ENCODE assay signal across 26 cellular contexts in genomic region chr21:45801129-45801735, GRCh38.
"Had no signal": no experiment of that assay in that cellular context is flagged by ENCODE, and none has a peak within 500 bp of the region (broad histone marks: within the 10 kb centered on the region; RNA-seq: fewer than 3 reads in every experiment).

No MANE protein-coding gene starts in this region.

- H3K4me3 ChIP-seq: breast epithelium, SJSA1 had no signal

- H3K36me3 ChIP-seq: breast epithelium, SJSA1 had no signal

- ATAC-seq: activated T-helper 17 cell treated with anti-CD3 and anti-CD28 coated beads, Interleukin-2, amount 50 U/mL, for 72 hours; PC-3; SK-N-SH treated with all-trans-retinoic acid at 6 μM for 48 hours; WTC11 had no signal

- H3K4me3 Mint-ChIP-seq: activated CD4-positive, alpha-beta memory T cell treated with anti-CD3 and anti-CD28 coated beads, Interleukin-2, amount 10 ng/mL, durations not matched to agents 7 days and 5 days; activated CD4-positive, alpha-beta T cell treated with anti-CD3 and anti-CD28 coated beads, Interleukin-2, amount 10 ng/mL, durations not matched to agents 7 days and 5 days; activated T-helper 17 cell treated with anti-CD3 and anti-CD28 coated beads, Interleukin-2, amount 50 U/mL, for 72 hours; T-helper 1 cell treated with Interleukin-12 subunit alpha and Interleukin-12 subunit beta and Interleukin-4 antibody, amounts not matched to agents 30 μg/mL and 1 μg/mL, for 36 hours; WTC11 had no signal

- H3K9me3 Mint-ChIP-seq: activated CD4-positive, alpha-beta memory T cell treated with anti-CD3 and anti-CD28 coated beads, Interleukin-2, amount 10 ng/mL, durations not matched to agents 7 days and 5 days; activated CD4-positive, alpha-beta T cell treated with anti-CD3 and anti-CD28 coated beads, Interleukin-2, amount 10 ng/mL, durations not matched to agents 7 days and 5 days; activated T-helper 17 cell treated with anti-CD3 and anti-CD28 coated beads, Interleukin-2, amount 50 U/mL, for 72 hours; T-helper 1 cell treated with Interleukin-12 subunit alpha and Interleukin-12 subunit beta and Interleukin-4 antibody, amounts not matched to agents 30 μg/mL and 1 μg/mL, for 36 hours; WTC11 had no signal

- H3K4me1 ChIP-seq: breast epithelium had no signal

- H3K36me3 Mint-ChIP-seq: WTC11 had no signal

- H3K27ac ChIP-seq: breast epithelium, SJSA1 had no signal

- H3K9me3 ChIP-seq: breast epithelium, SJSA1 had no signal

- DNase-seq: activated CD4-positive, alpha-beta memory T cell treated with anti-CD3 and anti-CD28 coated beads, Interleukin-2, amount 10 ng/mL, durations not matched to agents 7 days and 5 days; activated CD4-positive, alpha-beta T cell treated with anti-CD3 and anti-CD28 coated beads for 1 hour; activated CD4-positive, alpha-beta T cell treated with anti-CD3 and anti-CD28 coated beads, Interleukin-2, amount 10 ng/mL, durations not matched to agents 7 days and 5 days; activated gamma-delta T cell treated with Interleukin-2 at 50 U/mL for 16 hours; activated naive CD4-positive, alpha-beta T cell treated with anti-CD3 and anti-CD28 coated beads, Interleukin-2, amount 50 U/mL, for 16 hours; activated T-cell treated with anti-CD3 and anti-CD28 coated beads for 4 hours; activated T-cell treated with anti-CD3 and anti-CD28 coated beads, Interleukin-2, amount 50 U/mL, for 48 hours; aorta; caudate nucleus; Kasumi-1; KBM-7; NCI-H1105 treated with DMSO at 0.1 percent for 48 hours; NCI-H1436 treated with DMSO at 0.1 percent for 48 hours; NCI-H187; NCI-H2081; NCI-H226; NCI-H526; NCI-H774; PC-3; SHP77 had no signal

- H3K27me3 Mint-ChIP-seq: activated CD4-positive, alpha-beta memory T cell treated with anti-CD3 and anti-CD28 coated beads, Interleukin-2, amount 10 ng/mL, durations not matched to agents 7 days and 5 days; activated CD4-positive, alpha-beta T cell treated with anti-CD3 and anti-CD28 coated beads, Interleukin-2, amount 10 ng/mL, durations not matched to agents 7 days and 5 days; activated T-helper 17 cell treated with anti-CD3 and anti-CD28 coated beads, Interleukin-2, amount 50 U/mL, for 72 hours had no signal

- H3K4me1 Mint-ChIP-seq: activated CD4-positive, alpha-beta memory T cell treated with anti-CD3 and anti-CD28 coated beads, Interleukin-2, amount 10 ng/mL, durations not matched to agents 7 days and 5 days; activated CD4-positive, alpha-beta T cell treated with anti-CD3 and anti-CD28 coated beads, Interleukin-2, amount 10 ng/mL, durations not matched to agents 7 days and 5 days; activated T-helper 17 cell treated with anti-CD3 and anti-CD28 coated beads, Interleukin-2, amount 50 U/mL, for 72 hours; WTC11 had no signal

- H3K27ac Mint-ChIP-seq: activated CD4-positive, alpha-beta memory T cell treated with anti-CD3 and anti-CD28 coated beads, Interleukin-2, amount 10 ng/mL, durations not matched to agents 7 days and 5 days; activated CD4-positive, alpha-beta T cell treated with anti-CD3 and anti-CD28 coated beads, Interleukin-2, amount 10 ng/mL, durations not matched to agents 7 days and 5 days; activated T-helper 17 cell treated with anti-CD3 and anti-CD28 coated beads, Interleukin-2, amount 50 U/mL, for 72 hours; T-helper 1 cell treated with Interleukin-12 subunit alpha and Interleukin-12 subunit beta and Interleukin-4 antibody, amounts not matched to agents 30 μg/mL and 1 μg/mL, for 36 hours; WTC11 had no signal

- H3K27me3 ChIP-seq: SJSA1 had no signal
